Comparison of ENCODE assay signal across 2 cellular contexts in the genomic region with DNA sequence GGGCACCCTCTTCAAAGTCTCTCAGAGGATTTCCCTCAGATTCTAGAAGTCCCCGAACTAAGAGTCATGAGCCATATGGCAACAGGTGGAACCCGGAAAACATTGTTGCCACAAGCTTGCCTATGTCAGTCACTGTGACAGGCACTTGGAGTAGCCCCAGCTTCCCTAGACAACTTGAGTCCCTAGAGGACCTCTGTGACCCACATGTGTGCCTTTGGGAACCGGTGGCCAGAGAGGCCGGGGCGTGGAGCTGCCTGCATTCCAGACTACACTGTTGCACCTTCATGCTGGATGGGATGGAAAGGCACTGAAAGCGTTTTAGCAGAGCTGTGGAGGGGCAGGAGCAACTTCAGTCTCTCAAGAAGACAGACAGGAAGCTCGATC.
TF ChIP-seq lines count a peak whose summit lies in the region.

No MANE protein-coding gene starts in this region.

TF ChIP-seq in IMR-90, 13 proteins besides CTCF, POLR2A, EP300 and RAD21:
- TF ChIP-seq, protein P1, sequence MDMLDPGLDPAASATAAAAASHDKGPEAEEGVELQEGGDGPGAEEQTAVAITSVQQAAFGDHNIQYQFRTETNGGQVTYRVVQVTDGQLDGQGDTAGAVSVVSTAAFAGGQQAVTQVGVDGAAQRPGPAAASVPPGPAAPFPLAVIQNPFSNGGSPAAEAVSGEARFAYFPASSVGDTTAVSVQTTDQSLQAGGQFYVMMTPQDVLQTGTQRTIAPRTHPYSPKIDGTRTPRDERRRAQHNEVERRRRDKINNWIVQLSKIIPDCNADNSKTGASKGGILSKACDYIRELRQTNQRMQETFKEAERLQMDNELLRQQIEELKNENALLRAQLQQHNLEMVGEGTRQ (IDR thresholded peaks at IDR 0.05; ENCODE audit: low read depth, low read length), result no peak
- TF ChIP-seq MAFK (IDR thresholded peaks at IDR 0.05; ENCODE audit: low read depth, low read length) (no peak), SMC3 (IDR thresholded peaks at IDR 0.05; ENCODE audit: low read depth, low read length) (no peak), CHD1 (IDR thresholded peaks at IDR 0.05; ENCODE audit: low read depth, low read length) (no peak), FOS (IDR thresholded peaks at IDR 0.05; ENCODE audit: low read depth, low read length) (no peak), CEBPB (IDR thresholded peaks at IDR 0.05; ENCODE audit: low read depth, low read length) (no peak), NFE2L2 (IDR thresholded peaks at IDR 0.05; ENCODE audit: low read depth, low read length) (no peak), MAZ (IDR thresholded peaks at IDR 0.05; ENCODE audit: borderline replicate concordance, low read depth, low read length) (no peak), MXI1 (IDR thresholded peaks at IDR 0.05; ENCODE audit: borderline replicate concordance, low read depth, low read length) (no peak), RCOR1 (IDR thresholded peaks at IDR 0.05; ENCODE audit: insufficient replicate concordance, low read length) (no peak), RFX5 (IDR thresholded peaks at IDR 0.05; ENCODE audit: low read depth, low read length) (no peak), BHLHE40 (IDR thresholded peaks at IDR 0.05; ENCODE audit: low read depth, low read length) (no peak)
- TF ChIP-seq, protein P2, sequence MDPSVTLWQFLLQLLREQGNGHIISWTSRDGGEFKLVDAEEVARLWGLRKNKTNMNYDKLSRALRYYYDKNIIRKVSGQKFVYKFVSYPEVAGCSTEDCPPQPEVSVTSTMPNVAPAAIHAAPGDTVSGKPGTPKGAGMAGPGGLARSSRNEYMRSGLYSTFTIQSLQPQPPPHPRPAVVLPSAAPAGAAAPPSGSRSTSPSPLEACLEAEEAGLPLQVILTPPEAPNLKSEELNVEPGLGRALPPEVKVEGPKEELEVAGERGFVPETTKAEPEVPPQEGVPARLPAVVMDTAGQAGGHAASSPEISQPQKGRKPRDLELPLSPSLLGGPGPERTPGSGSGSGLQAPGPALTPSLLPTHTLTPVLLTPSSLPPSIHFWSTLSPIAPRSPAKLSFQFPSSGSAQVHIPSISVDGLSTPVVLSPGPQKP (IDR thresholded peaks at IDR 0.05; ENCODE audit: borderline replicate concordance, low read depth, low read length), result no peak

TF ChIP-seq in H1, 55 proteins besides CTCF, POLR2A, EP300 and RAD21:
- TF ChIP-seq BCL11A (IDR thresholded peaks at IDR 0.05; ENCODE audit: low read depth in 2 of 2, low read length in 2 of 2) (no peak), SUZ12 (IDR thresholded peaks at IDR 0.05; ENCODE audit: low read length) (no peak), NANOG (IDR thresholded peaks at IDR 0.05; ENCODE audit: insufficient read depth, low read depth, low read length, poor library complexity, severe bottlenecking) (no peak)
